8 cellular contexts compared by ENCODE assay signal in the genomic region with DNA sequence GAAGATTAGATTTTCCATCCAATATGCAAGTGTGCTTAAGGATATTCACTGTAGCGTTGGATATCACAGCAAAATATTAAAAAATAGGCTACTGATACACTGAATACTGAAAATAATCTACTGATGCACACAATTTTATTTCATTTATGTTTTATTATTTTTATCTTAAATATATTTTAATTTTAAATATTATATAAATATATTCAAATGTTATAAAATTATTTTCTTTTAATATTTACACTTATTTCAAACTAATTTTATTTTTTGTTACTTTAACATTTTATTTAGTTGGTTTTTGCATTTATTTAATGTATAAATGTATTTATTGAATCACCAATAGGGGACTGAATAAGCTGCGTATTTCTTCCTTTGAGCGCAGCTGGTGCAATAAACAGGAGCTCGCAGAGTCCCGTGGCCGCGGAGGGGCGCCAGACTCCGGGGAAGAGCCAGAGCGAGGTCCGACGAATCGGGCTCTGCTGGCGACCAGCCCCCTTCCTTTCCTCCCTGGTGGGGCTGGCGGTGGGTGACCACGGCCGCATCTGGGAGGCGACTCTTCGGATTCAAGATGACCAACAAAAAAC. TPM values are rescaled to one million over a fixed set of nuclear protein-coding genes. Genes with fewer than 3 reads are reported as not detected.
DNase-seq lines count a peak whose midpoint lies in the region; ATAC-seq, FAIRE-seq and TF ChIP-seq lines count a peak whose summit lies in the region.

No MANE protein-coding gene starts in this region.

- POLR2A ChIA-PET in SK-N-SH (lab: Yijun Ruan, JAX), result no interaction called here

- FAIRE-seq in D721Med (lab: Jason Lieb, UNC), result no peak

- no peak for ATAC-seq in foreskin keratinocyte
- ATAC-seq in sciatic nerve, result peak; percentile 78

- H3K36me3 ChIP-seq in SK-N-SH (replicated peaks in 1 of 2; ENCODE audit: control insufficient read depth in 1 of 2, insufficient read depth in 2 of 2, low read length in 1 of 2), result no peaks in the 10 kb centered on the region

- peak overlapping the region; percentile 68 for H3K4me2 ChIP-seq in SK-N-SH

- peak; percentile 57 for TF ChIP-seq RAD21 in SK-N-SH (IDR thresholded peaks at IDR 0.05; ENCODE audit: low read length)

- WGBS in SK-N-SH (ENCODE audit: low lambda C conversion rate), result 7% methylated on average over 19 of the region's 19 CpGs

- H3K9me3 ChIP-seq in SK-N-SH, result no peaks in the 10 kb centered on the region

- no peak overlapping the region for H3K9ac ChIP-seq in SK-N-SH

- H3F3A ChIP-seq in SK-N-SH (replicated peaks; ENCODE audit: insufficient read depth), result peaks cover 3% of the 10 kb centered on the region

- H3K27ac ChIP-seq in SK-N-SH (ENCODE audit: low read depth in 2 of 2, low read length in 1 of 2) (no peak overlapping the region), foreskin keratinocyte (no peak overlapping the region)

- H3K9me2 ChIP-seq in SK-N-SH, result no peaks in the 10 kb centered on the region

- CTCF ChIA-PET in SK-N-SH (lab: Yijun Ruan, JAX), result interaction anchor here (0.6 to 1.0 kb wide), 2 partner anchors 9 to 155 kb away, joined by 3 to 4 read pairs; no protein-coding TSS in a partner anchor

- intact Hi-C loops in sciatic nerve (cut with DNase I), result no loop called here

- no peaks in the 10 kb centered on the region for H3K79me2 ChIP-seq in SK-N-SH (ENCODE audit: insufficient read depth)

- H3K4me1 ChIP-seq in SK-N-SH (ENCODE audit: control insufficient read depth in 1 of 2, insufficient read depth in 2 of 2, low read depth in 1 of 2, low read length in 1 of 2), result peaks cover 0 to 20% of the 10 kb centered on the region in 2 experiments; a peak in 3 of 4 replicates
- peaks cover 27% of the 10 kb centered on the region for H3K4me1 ChIP-seq in foreskin keratinocyte

- H4K20me1 ChIP-seq in SK-N-SH (ENCODE audit: insufficient read depth), result no peaks in the 10 kb centered on the region

- H2AFZ ChIP-seq in SK-N-SH (ENCODE audit: low read depth), result peak overlapping the region; percentile 78

- H3K27me3 ChIP-seq in SK-N-SH (ENCODE audit: insufficient read depth) (no peaks in the 10 kb centered on the region), foreskin keratinocyte (no peaks in the 10 kb centered on the region)

- TF ChIP-seq EP300 in SK-N-SH (IDR thresholded peaks at IDR 0.05; ENCODE audit: borderline replicate concordance in 1 of 2, low read depth in 1 of 2, low read length in 1 of 2), result no peak

- H3K4me3 ChIP-seq in GM12865 (ENCODE audit: low read depth, low read length) (no peak overlapping the region), SK-N-SH (ENCODE audit: low read depth in 2 of 2, low read length in 1 of 2) (peak overlapping the region; percentile 33 to 57; a peak in 3 of 4 replicates)

- TF ChIP-seq CTCF in GM12865 (IDR thresholded peaks at IDR 0.05; ENCODE audit: insufficient read depth, low read depth, low read length, missing control alignments) (peak; percentile 37), SK-N-SH (IDR thresholded peaks at IDR 0.05) (peak; percentile 73), foreskin keratinocyte (conservative IDR thresholded peaks at IDR 0.05) (peak; percentile 64), D721Med (IDR thresholded peaks at IDR 0.05; ENCODE audit: insufficient read depth, missing control alignments) (no peak)

- DNase-seq in GM12865 (ENCODE audit: low read depth) (peak; percentile 23), SK-N-SH (peak; percentile 40), foreskin keratinocyte (no peak), sciatic nerve (ENCODE audit: low spot score) (peak; percentile 69), D341Med (ENCODE audit: low spot score) (no peak), AML-193 (lab: John Stamatoyannopoulos, UW) (no peak), NCI-H128 (lab: John Stamatoyannopoulos, UW; ENCODE audit: unreplicated experiment) (no peak), D721Med (ENCODE audit: insufficient read length, low spot score) (no peak)

TF ChIP-seq in SK-N-SH, 30 proteins besides CTCF, POLR2A, EP300 and RAD21:
- TF ChIP-seq GATA2 (CRISPR knock-in tag; IDR thresholded peaks at IDR 0.05) (no peak), FOXJ3 (CRISPR knock-in tag; IDR thresholded peaks at IDR 0.05) (no peak), SMC3 (IDR thresholded peaks at IDR 0.05; ENCODE audit: low read depth, low read length) (peak; percentile 68)
- TF ChIP-seq, protein P1, sequence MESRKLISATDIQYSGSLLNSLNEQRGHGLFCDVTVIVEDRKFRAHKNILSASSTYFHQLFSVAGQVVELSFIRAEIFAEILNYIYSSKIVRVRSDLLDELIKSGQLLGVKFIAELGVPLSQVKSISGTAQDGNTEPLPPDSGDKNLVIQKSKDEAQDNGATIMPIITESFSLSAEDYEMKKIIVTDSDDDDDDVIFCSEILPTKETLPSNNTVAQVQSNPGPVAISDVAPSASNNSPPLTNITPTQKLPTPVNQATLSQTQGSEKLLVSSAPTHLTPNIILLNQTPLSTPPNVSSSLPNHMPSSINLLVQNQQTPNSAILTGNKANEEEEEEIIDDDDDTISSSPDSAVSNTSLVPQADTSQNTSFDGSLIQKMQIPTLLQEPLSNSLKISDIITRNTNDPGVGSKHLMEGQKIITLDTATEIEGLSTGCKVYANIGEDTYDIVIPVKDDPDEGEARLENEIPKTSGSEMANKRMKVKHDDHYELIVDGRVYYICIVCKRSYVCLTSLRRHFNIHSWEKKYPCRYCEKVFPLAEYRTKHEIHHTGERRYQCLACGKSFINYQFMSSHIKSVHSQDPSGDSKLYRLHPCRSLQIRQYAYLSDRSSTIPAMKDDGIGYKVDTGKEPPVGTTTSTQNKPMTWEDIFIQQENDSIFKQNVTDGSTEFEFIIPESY (IDR thresholded peaks at IDR 0.05; ENCODE audit: borderline replicate concordance, low read depth), result no peak

RNA-seq across cellular contexts. Expression of a gene that starts 12.2 kb away (rescaled TPM):
- 39.3 and 48.4 TPM in 2 replicates for polyA plus RNA-seq in SK-N-SH (2012; rRNA removed)
- 45.7 and 54.1 TPM in 2 replicates for polyA plus RNA-seq in SK-N-SH (2012; cell fraction: cytosol; rRNA removed)
- 14.4 and 28.1 TPM in 2 replicates for polyA plus RNA-seq in SK-N-SH (2012; cell fraction: nucleus; rRNA removed)
- total RNA-seq in foreskin keratinocyte, result 0.10 and 0.21 TPM in 2 replicates
- 0.15 and 0.16 TPM in 2 replicates for polyA plus RNA-seq in foreskin keratinocyte
- 6.7 TPM for total RNA-seq in sciatic nerve

RNA-seq across cellular contexts. Expression of a gene that starts 33.3 kb away (rescaled TPM):
- 5.9 and 6.5 TPM in 2 replicates for polyA plus RNA-seq in SK-N-SH (2012; rRNA removed)
- 6.6 and 7.3 TPM in 2 replicates for polyA plus RNA-seq in SK-N-SH (2012; cell fraction: cytosol; rRNA removed)
- 1.6 and 3.6 TPM in 2 replicates for polyA plus RNA-seq in SK-N-SH (2012; cell fraction: nucleus; rRNA removed)
- 34.4 and 62.3 TPM in 2 replicates for total RNA-seq in foreskin keratinocyte
- 27.8 and 43.4 TPM in 2 replicates for polyA plus RNA-seq in foreskin keratinocyte
- 0.22 TPM for total RNA-seq in sciatic nerve

RNA-seq across cellular contexts. Expression of a gene that starts 43.6 kb away (rescaled TPM):
- polyA plus RNA-seq in SK-N-SH (2012; rRNA removed) (2.0 and 2.8 TPM in 2 replicates), foreskin keratinocyte (not detected in 2 replicates)
- polyA plus RNA-seq in SK-N-SH (2012; cell fraction: cytosol; rRNA removed), result 2.7 and 2.9 TPM in 2 replicates
- 1.00 and 2.0 TPM in 2 replicates for polyA plus RNA-seq in SK-N-SH (2012; cell fraction: nucleus; rRNA removed)
- total RNA-seq in foreskin keratinocyte (not detected in 2 replicates), sciatic nerve (0.22 TPM)

RNA-seq across cellular contexts. Expression of a gene that starts 50.8 kb away (rescaled TPM):
- polyA plus RNA-seq in SK-N-SH (2012; rRNA removed) (1.4 and 2.2 TPM in 2 replicates), foreskin keratinocyte (1.8 and 4.4 TPM in 2 replicates)
- 1.8 and 2.6 TPM in 2 replicates for polyA plus RNA-seq in SK-N-SH (2012; cell fraction: cytosol; rRNA removed)
- 0.52 and 1.6 TPM in 2 replicates for polyA plus RNA-seq in SK-N-SH (2012; cell fraction: nucleus; rRNA removed)
- total RNA-seq in foreskin keratinocyte (1.7 and 5.2 TPM in 2 replicates), sciatic nerve (not detected)

Comparison
In these comparisons a context has a peak if more than half of its experiments do, and no peak if none do; other contexts are left out.
1. DNase-seq: peak in GM12865 (single experiment), SK-N-SH (single experiment) and sciatic nerve (single experiment); none in foreskin keratinocyte (0 of 2), D341Med (single experiment), AML-193 (0 of 2), NCI-H128 (single experiment) and D721Med (single experiment).
2. RNA of a gene that starts 33.3 kb away (total RNA-seq): 34.4 to 62.3 TPM in foreskin keratinocyte; 0.22 TPM in sciatic nerve (single experiment); every median in the first group is over 10 times any median in the second.